ENCODE assay signal across 8 cellular contexts in the genomic region with DNA sequence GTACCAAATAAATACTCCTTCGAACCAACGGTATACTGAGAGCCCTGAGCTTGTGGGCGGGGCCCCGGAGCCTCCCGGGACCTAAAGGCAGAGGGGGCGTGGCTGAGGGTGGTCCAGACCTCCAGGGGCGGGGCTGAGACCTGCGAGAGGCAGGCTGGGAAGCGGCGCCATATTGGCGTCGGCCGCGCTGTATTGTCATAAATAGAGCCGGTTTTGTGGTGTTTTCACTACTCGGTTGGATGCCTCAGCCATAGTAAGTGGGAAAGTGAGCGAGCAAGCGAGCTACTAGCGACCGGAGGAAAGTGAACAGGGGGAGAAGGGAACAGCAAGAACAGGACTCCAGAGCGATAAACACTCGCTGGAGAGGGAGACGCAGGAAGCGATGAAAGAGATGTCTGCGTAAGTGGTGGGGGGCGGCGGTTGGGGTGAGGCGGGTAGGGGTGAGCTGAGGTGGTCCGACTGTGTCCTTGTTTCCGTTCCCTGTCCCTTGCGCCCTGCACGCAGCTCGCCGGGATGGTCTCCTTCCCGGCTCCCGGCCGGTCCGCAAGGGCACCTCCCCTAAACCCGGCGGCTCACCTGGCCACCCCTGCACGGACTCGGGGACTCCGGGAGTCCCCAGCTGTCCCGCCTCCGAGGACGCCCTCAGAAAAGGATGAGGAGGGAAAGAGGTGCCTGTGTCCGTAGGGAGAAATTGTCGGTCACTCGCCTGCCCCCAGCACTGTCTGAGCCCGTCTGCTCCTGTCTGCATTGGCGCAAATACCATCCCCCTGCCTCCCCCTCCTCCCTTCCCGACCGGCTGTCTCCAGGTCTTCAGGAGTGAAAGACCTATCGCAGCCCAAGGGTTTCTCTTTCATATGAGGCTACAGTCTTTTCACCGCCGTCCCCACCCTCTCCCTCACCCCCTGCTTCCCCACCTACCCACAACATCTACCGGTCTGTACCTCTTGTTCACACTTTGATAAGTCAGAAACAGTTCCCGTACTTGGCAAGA. TPM values are rescaled to one million over a fixed set of nuclear protein-coding genes. Genes with fewer than 3 reads are reported as not detected.
A peak's percentile ranks its signal among the peaks of the same experiment; 100 is the strongest.
DNase-seq lines count a peak whose midpoint lies in the region; ATAC-seq and TF ChIP-seq lines count a peak whose summit lies in the region.

TSS of gene PAPOLG (plus strand) at position 172 of the 991 bp plus-strand sequence. CDS start at position 383, 211 bp downstream.

- H3K27ac ChIP-seq in muscle layer of duodenum (ENCODE audit: low read length): peak within 1 kb of the TSS; percentile 74

- peaks cover 38% of the 10 kb centered on the region for H3K36me3 Mint-ChIP-seq in activated T-cell treated with anti-CD3 and anti-CD28 coated beads, Interleukin-2, amount 50 U/mL, for 24 hours (ENCODE audit: low read depth)

- in situ Hi-C loops in KBM-7 (cut with MboI; ENCODE audit: low pct_unique_long_range_greater_than_20kb, low sequenced_read_pairs): no loop called here

- H3K4me1 Mint-ChIP-seq in activated T-cell treated with anti-CD3 and anti-CD28 coated beads, Interleukin-2, amount 50 U/mL, for 24 hours (ENCODE audit: low read depth): peaks cover 39% of the 10 kb centered on the region

- peak within 1 kb of the TSS; percentile 99 for H3K27ac Mint-ChIP-seq in activated T-cell treated with anti-CD3 and anti-CD28 coated beads, Interleukin-2, amount 50 U/mL, for 24 hours

- peaks cover 0 to 15% of the 10 kb centered on the region in 2 donors for H3K4me1 ChIP-seq in muscle layer of duodenum (ENCODE audit: control insufficient read depth in 1 of 2, insufficient read depth in 2 of 2, low read length in 2 of 2)

- ATAC-seq in GM21717 (IDR thresholded peaks at IDR 0.05; ENCODE audit: unreplicated experiment) (peak; percentile 99), esophagus mucosa (peak; percentile 100)

- peak within 1 kb of the TSS; percentile 96 for H3K4me3 Mint-ChIP-seq in activated T-cell treated with anti-CD3 and anti-CD28 coated beads, Interleukin-2, amount 50 U/mL, for 24 hours

- no peaks in the 10 kb centered on the region for H3K27me3 ChIP-seq in muscle layer of duodenum (ENCODE audit: low read depth, low read length)

- H3K9me3 ChIP-seq in muscle layer of duodenum (ENCODE audit: control insufficient read depth in 1 of 2, low read length in 2 of 2): no peaks in the 10 kb centered on the region

- H3K9me3 Mint-ChIP-seq in activated T-cell treated with anti-CD3 and anti-CD28 coated beads, Interleukin-2, amount 50 U/mL, for 24 hours: no peaks in the 10 kb centered on the region

- DNase-seq in DMS153 treated with DMSO at 0.1 percent for 48 hours (lab: John Stamatoyannopoulos, UW; ENCODE audit: unreplicated experiment): peak; percentile 71
- peak; percentile 93 for DNase-seq in KBM-7
- DNase-seq in activated T-cell treated with anti-CD3 and anti-CD28 coated beads, Interleukin-2, amount 50 U/mL, for 24 hours: peak; percentile 98
- DNase-seq in stimulated activated CD8-positive, alpha-beta memory T cell treated with anti-CD3 and anti-CD28 coated beads, Interleukin-7, amount 100 ng/mL, for 4 hours (ENCODE audit: low read depth in 2 of 2): peak; percentile 94 to 95

- peak within 1 kb of the TSS; percentile 79 to 93 for H3K4me3 ChIP-seq in muscle layer of duodenum (ENCODE audit: low read depth in 1 of 2, low read length in 2 of 2)

- H3K27me3 Mint-ChIP-seq in activated T-cell treated with anti-CD3 and anti-CD28 coated beads, Interleukin-2, amount 50 U/mL, for 24 hours: no peaks in the 10 kb centered on the region

- peaks cover 10 to 13% of the 10 kb centered on the region in 2 donors for H3K36me3 ChIP-seq in muscle layer of duodenum (ENCODE audit: control insufficient read depth in 1 of 2, insufficient read depth in 2 of 2, low read length in 2 of 2)

TF ChIP-seq in PFSK-1, 5 proteins besides CTCF, POLR2A, EP300 and RAD21:
- TF ChIP-seq POLR2AphosphoS5 (IDR thresholded peaks at IDR 0.05; ENCODE audit: low read depth, low read length) (peak; percentile 95), TAF1 (IDR thresholded peaks at IDR 0.05; ENCODE audit: borderline replicate concordance, insufficient read depth, low read length) (no peak), SIN3A (IDR thresholded peaks at IDR 0.05; ENCODE audit: borderline replicate concordance, insufficient read depth, low read length) (peak; percentile 87), FOXP2 (optimal IDR thresholded peaks at IDR 0.05; ENCODE audit: borderline replicate concordance, extremely low read depth, extremely low read length, insufficient read depth) (peak; percentile 39)
- TF ChIP-seq, protein P1, sequence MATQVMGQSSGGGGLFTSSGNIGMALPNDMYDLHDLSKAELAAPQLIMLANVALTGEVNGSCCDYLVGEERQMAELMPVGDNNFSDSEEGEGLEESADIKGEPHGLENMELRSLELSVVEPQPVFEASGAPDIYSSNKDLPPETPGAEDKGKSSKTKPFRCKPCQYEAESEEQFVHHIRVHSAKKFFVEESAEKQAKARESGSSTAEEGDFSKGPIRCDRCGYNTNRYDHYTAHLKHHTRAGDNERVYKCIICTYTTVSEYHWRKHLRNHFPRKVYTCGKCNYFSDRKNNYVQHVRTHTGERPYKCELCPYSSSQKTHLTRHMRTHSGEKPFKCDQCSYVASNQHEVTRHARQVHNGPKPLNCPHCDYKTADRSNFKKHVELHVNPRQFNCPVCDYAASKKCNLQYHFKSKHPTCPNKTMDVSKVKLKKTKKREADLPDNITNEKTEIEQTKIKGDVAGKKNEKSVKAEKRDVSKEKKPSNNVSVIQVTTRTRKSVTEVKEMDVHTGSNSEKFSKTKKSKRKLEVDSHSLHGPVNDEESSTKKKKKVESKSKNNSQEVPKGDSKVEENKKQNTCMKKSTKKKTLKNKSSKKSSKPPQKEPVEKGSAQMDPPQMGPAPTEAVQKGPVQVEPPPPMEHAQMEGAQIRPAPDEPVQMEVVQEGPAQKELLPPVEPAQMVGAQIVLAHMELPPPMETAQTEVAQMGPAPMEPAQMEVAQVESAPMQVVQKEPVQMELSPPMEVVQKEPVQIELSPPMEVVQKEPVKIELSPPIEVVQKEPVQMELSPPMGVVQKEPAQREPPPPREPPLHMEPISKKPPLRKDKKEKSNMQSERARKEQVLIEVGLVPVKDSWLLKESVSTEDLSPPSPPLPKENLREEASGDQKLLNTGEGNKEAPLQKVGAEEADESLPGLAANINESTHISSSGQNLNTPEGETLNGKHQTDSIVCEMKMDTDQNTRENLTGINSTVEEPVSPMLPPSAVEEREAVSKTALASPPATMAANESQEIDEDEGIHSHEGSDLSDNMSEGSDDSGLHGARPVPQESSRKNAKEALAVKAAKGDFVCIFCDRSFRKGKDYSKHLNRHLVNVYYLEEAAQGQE (IDR thresholded peaks at IDR 0.05; ENCODE audit: insufficient read depth in 1 of 2, low read depth in 2 of 2, low read length in 2 of 2): no peak

RNA-seq across cellular contexts. Expression of gene PAPOLG, which starts in this region (rescaled TPM):
- 2.2 TPM for polyA plus RNA-seq in PFSK-1 (2012; ENCODE audit: insufficient read length, low read depth)
- 6.9 TPM for total RNA-seq in esophagus mucosa

Comparison
In these comparisons a context has a peak if more than half of its experiments do, and no peak if none do; other contexts are left out.
1. Peak in every context shown above with its lines: DNase-seq, ATAC-seq, H3K4me3 ChIP-seq and H3K27ac ChIP-seq.